Comparison of ENCODE assay signal across 1 cellular context in the genomic region with DNA sequence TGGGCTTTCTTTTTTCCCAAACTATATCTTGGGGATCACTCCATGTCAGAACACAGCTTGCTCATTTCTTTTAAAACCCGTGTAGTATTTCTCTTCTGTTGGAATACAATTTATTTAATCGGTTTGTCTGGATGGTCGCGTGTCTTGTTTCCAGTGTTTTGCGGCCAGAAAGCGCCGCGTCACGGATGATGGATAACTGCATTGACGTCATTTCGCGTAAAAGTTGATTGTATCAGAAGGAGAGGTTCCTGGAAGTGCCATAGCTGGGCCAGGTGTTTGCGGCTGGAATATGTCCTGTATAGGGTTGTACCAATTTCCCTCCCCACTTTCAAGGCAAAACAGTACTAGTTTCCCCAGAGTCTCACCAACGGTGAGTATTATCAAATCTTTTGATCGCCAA.
TF ChIP-seq lines count a peak whose summit lies in the region.

No MANE protein-coding gene starts in this region.

TF ChIP-seq in K562, 482 proteins besides CTCF, POLR2A, EP300 and RAD21 (continues in another document):
- TF ChIP-seq MAFG (tag; conservative IDR thresholded peaks at IDR 0.05) (peak; percentile 34; the same call in 1 of the 2 replicates), SMARCA4 (IDR thresholded peaks at IDR 0.05) (peak; percentile 62), ZEB2 (IDR thresholded peaks at IDR 0.05) (peak; percentile 78), GTF2F1 (IDR thresholded peaks at IDR 0.05; ENCODE audit: low read depth, low read length) (no peak), RHOXF2B (CRISPR knock-in tag; conservative IDR thresholded peaks at IDR 0.05) (no peak), CTBP1 (IDR thresholded peaks at IDR 0.05; ENCODE audit: borderline replicate concordance) (peak; percentile 73; the same call in 1 of the 2 replicates), MAZ (CRISPR knock-in tag; conservative IDR thresholded peaks at IDR 0.05 in 1 of 2, IDR thresholded peaks at IDR 0.05 in 1 of 2) (peak in 1 of 2 experiments; percentile 28; a peak in 1 of 4 replicates), EP400 (IDR thresholded peaks at IDR 0.05) (no peak), HDAC1 (IDR thresholded peaks at IDR 0.05) (no peak), ARHGAP35 (IDR thresholded peaks at IDR 0.05; ENCODE audit: partially characterized antibody) (no peak), ZKSCAN1 (IDR thresholded peaks at IDR 0.05; ENCODE audit: low read depth, low read length) (no peak), CCNT2 (IDR thresholded peaks at IDR 0.05; ENCODE audit: borderline replicate concordance, extremely low read depth, insufficient read length, low read depth, low read length) (peak; percentile 50), RNF2 (IDR thresholded peaks at IDR 0.05) (peak; percentile 48; the same call in 1 of the 2 replicates), CREB1 (IDR thresholded peaks at IDR 0.05) (peak; percentile 70; the same call in 1 of the 2 replicates), CREB1 (CRISPR knock-in tag; IDR thresholded peaks at IDR 0.05) (peak; percentile 77; the same call in 1 of the 2 replicates), NCOA1 (IDR thresholded peaks at IDR 0.05; ENCODE audit: low read depth) (peak; percentile 68; the same call in 1 of the 2 replicates), NR2C2 (CRISPR knock-in tag; IDR thresholded peaks at IDR 0.05) (no peak), NR2C2 (tag; IDR thresholded peaks at IDR 0.05) (peak; percentile 52; the same call in 1 of the 2 replicates), ETV6 (IDR thresholded peaks at IDR 0.05; ENCODE audit: borderline replicate concordance in 1 of 2, low read depth in 2 of 2, low read length in 1 of 2) (0 out of 4 replicates have a peak, but pooled peaks of 1 of the 2 experiments have one; percentile 25), ETV6 (CRISPR knock-in tag; IDR thresholded peaks at IDR 0.05; ENCODE audit: borderline replicate concordance) (no peak), TBL1XR1 (IDR thresholded peaks at IDR 0.05; ENCODE audit: low read length in 2 of 2) (peak in 1 of 2 experiments; percentile 44; a peak in 1 of 4 replicates), HDAC8 (tag; IDR thresholded peaks at IDR 0.05) (no peak), STAT5A (IDR thresholded peaks at IDR 0.05; ENCODE audit: borderline replicate concordance, low read length) (peak; percentile 39; the same call in 1 of the 2 replicates), ARID1B (IDR thresholded peaks at IDR 0.05) (peak; percentile 54; the same call in 1 of the 2 replicates), SOX6 (IDR thresholded peaks at IDR 0.05) (peak; percentile 77), XRCC5 (IDR thresholded peaks at IDR 0.05; ENCODE audit: low read depth, low read length) (no peak), JUN (IDR thresholded peaks at IDR 0.05; ENCODE audit: borderline replicate concordance, low read depth, low read length) (peak; percentile 67; the same call in 1 of the 2 replicates), JUN (CRISPR knock-in tag; IDR thresholded peaks at IDR 0.05; ENCODE audit: borderline replicate concordance) (no peak), BRD9 (IDR thresholded peaks at IDR 0.05; ENCODE audit: low read depth, partially characterized antibody) (no peak), ZNF507 (tag; conservative IDR thresholded peaks at IDR 0.05) (no peak), BACH1 (tag; IDR thresholded peaks at IDR 0.05) (peak; percentile 74; the same call in 1 of the 2 replicates), TCF7L2 (IDR thresholded peaks at IDR 0.05; ENCODE audit: low read depth, low read length) (no peak), ZNF133 (CRISPR knock-in tag; IDR thresholded peaks at IDR 0.05) (no peak), SMARCE1 (IDR thresholded peaks at IDR 0.05) (peak; percentile 64; the same call in 1 of the 2 replicates), ELF2 (CRISPR knock-in tag; IDR thresholded peaks at IDR 0.05) (no peak), FOSL1 (tag; conservative IDR thresholded peaks at IDR 0.05) (peak; percentile 49; the same call in 1 of the 2 replicates), BCL6 (CRISPR knock-in tag; IDR thresholded peaks at IDR 0.05) (0 out of 2 replicates have a peak, but pooled peaks have one; percentile 41), ATF1 (CRISPR knock-in tag; IDR thresholded peaks at IDR 0.05) (no peak), ATF1 (tag; IDR thresholded peaks at IDR 0.05) (peak; percentile 94), ZNF143 (CRISPR knock-in tag; IDR thresholded peaks at IDR 0.05) (no peak), MTA3 (IDR thresholded peaks at IDR 0.05; ENCODE audit: borderline replicate concordance) (peak; percentile 58; the same call in 1 of the 2 replicates), POLR2B (IDR thresholded peaks at IDR 0.05; ENCODE audit: low read depth, partially characterized antibody) (no peak), MEIS2 (IDR thresholded peaks at IDR 0.05; ENCODE audit: partially characterized antibody) (peak; percentile 91), NFE2 (IDR thresholded peaks at IDR 0.05; ENCODE audit: low read depth) (peak; percentile 74), CREM (IDR thresholded peaks at IDR 0.05; ENCODE audit: low read depth) (peak; percentile 94), ILK (tag; IDR thresholded peaks at IDR 0.05; ENCODE audit: borderline replicate concordance, low read depth) (no peak), ZNF766 (CRISPR knock-in tag; conservative IDR thresholded peaks at IDR 0.05) (peak; percentile 78), KDM4B (IDR thresholded peaks at IDR 0.05; ENCODE audit: borderline replicate concordance in 2 of 2, low read depth in 1 of 2) (no peak), ESRRA (IDR thresholded peaks at IDR 0.05; ENCODE audit: borderline replicate concordance, low read depth) (peak; percentile 34; the same call in 1 of the 2 replicates)
- TF ChIP-seq, protein P1, sequence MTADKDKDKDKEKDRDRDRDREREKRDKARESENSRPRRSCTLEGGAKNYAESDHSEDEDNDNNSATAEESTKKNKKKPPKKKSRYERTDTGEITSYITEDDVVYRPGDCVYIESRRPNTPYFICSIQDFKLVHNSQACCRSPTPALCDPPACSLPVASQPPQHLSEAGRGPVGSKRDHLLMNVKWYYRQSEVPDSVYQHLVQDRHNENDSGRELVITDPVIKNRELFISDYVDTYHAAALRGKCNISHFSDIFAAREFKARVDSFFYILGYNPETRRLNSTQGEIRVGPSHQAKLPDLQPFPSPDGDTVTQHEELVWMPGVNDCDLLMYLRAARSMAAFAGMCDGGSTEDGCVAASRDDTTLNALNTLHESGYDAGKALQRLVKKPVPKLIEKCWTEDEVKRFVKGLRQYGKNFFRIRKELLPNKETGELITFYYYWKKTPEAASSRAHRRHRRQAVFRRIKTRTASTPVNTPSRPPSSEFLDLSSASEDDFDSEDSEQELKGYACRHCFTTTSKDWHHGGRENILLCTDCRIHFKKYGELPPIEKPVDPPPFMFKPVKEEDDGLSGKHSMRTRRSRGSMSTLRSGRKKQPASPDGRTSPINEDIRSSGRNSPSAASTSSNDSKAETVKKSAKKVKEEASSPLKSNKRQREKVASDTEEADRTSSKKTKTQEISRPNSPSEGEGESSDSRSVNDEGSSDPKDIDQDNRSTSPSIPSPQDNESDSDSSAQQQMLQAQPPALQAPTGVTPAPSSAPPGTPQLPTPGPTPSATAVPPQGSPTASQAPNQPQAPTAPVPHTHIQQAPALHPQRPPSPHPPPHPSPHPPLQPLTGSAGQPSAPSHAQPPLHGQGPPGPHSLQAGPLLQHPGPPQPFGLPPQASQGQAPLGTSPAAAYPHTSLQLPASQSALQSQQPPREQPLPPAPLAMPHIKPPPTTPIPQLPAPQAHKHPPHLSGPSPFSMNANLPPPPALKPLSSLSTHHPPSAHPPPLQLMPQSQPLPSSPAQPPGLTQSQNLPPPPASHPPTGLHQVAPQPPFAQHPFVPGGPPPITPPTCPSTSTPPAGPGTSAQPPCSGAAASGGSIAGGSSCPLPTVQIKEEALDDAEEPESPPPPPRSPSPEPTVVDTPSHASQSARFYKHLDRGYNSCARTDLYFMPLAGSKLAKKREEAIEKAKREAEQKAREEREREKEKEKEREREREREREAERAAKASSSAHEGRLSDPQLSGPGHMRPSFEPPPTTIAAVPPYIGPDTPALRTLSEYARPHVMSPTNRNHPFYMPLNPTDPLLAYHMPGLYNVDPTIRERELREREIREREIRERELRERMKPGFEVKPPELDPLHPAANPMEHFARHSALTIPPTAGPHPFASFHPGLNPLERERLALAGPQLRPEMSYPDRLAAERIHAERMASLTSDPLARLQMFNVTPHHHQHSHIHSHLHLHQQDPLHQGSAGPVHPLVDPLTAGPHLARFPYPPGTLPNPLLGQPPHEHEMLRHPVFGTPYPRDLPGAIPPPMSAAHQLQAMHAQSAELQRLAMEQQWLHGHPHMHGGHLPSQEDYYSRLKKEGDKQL (CRISPR knock-in tag; IDR thresholded peaks at IDR 0.05; ENCODE audit: borderline replicate concordance), result no peak
- TF ChIP-seq, protein P2, sequence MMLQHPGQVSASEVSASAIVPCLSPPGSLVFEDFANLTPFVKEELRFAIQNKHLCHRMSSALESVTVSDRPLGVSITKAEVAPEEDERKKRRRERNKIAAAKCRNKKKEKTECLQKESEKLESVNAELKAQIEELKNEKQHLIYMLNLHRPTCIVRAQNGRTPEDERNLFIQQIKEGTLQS (IDR thresholded peaks at IDR 0.05), result peak; percentile 70; the same call in 1 of the 2 replicates
- TF ChIP-seq, protein P2 (CRISPR knock-in tag; conservative IDR thresholded peaks at IDR 0.05), result no peak
- TF ChIP-seq, protein P3, sequence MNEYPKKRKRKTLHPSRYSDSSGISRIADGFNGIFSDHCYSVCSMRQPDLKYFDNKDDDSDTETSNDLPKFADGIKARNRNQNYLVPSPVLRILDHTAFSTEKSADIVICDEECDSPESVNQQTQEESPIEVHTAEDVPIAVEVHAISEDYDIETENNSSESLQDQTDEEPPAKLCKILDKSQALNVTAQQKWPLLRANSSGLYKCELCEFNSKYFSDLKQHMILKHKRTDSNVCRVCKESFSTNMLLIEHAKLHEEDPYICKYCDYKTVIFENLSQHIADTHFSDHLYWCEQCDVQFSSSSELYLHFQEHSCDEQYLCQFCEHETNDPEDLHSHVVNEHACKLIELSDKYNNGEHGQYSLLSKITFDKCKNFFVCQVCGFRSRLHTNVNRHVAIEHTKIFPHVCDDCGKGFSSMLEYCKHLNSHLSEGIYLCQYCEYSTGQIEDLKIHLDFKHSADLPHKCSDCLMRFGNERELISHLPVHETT (CRISPR knock-in tag; conservative IDR thresholded peaks at IDR 0.05 in 1 of 2, IDR thresholded peaks at IDR 0.05 in 1 of 2), result peak in 1 of 2 experiments; percentile 83; a peak in 1 of 4 replicates
- TF ChIP-seq, protein P4, sequence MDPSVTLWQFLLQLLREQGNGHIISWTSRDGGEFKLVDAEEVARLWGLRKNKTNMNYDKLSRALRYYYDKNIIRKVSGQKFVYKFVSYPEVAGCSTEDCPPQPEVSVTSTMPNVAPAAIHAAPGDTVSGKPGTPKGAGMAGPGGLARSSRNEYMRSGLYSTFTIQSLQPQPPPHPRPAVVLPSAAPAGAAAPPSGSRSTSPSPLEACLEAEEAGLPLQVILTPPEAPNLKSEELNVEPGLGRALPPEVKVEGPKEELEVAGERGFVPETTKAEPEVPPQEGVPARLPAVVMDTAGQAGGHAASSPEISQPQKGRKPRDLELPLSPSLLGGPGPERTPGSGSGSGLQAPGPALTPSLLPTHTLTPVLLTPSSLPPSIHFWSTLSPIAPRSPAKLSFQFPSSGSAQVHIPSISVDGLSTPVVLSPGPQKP (CRISPR knock-in tag; IDR thresholded peaks at IDR 0.05), result no peak
- TF ChIP-seq, protein P5, sequence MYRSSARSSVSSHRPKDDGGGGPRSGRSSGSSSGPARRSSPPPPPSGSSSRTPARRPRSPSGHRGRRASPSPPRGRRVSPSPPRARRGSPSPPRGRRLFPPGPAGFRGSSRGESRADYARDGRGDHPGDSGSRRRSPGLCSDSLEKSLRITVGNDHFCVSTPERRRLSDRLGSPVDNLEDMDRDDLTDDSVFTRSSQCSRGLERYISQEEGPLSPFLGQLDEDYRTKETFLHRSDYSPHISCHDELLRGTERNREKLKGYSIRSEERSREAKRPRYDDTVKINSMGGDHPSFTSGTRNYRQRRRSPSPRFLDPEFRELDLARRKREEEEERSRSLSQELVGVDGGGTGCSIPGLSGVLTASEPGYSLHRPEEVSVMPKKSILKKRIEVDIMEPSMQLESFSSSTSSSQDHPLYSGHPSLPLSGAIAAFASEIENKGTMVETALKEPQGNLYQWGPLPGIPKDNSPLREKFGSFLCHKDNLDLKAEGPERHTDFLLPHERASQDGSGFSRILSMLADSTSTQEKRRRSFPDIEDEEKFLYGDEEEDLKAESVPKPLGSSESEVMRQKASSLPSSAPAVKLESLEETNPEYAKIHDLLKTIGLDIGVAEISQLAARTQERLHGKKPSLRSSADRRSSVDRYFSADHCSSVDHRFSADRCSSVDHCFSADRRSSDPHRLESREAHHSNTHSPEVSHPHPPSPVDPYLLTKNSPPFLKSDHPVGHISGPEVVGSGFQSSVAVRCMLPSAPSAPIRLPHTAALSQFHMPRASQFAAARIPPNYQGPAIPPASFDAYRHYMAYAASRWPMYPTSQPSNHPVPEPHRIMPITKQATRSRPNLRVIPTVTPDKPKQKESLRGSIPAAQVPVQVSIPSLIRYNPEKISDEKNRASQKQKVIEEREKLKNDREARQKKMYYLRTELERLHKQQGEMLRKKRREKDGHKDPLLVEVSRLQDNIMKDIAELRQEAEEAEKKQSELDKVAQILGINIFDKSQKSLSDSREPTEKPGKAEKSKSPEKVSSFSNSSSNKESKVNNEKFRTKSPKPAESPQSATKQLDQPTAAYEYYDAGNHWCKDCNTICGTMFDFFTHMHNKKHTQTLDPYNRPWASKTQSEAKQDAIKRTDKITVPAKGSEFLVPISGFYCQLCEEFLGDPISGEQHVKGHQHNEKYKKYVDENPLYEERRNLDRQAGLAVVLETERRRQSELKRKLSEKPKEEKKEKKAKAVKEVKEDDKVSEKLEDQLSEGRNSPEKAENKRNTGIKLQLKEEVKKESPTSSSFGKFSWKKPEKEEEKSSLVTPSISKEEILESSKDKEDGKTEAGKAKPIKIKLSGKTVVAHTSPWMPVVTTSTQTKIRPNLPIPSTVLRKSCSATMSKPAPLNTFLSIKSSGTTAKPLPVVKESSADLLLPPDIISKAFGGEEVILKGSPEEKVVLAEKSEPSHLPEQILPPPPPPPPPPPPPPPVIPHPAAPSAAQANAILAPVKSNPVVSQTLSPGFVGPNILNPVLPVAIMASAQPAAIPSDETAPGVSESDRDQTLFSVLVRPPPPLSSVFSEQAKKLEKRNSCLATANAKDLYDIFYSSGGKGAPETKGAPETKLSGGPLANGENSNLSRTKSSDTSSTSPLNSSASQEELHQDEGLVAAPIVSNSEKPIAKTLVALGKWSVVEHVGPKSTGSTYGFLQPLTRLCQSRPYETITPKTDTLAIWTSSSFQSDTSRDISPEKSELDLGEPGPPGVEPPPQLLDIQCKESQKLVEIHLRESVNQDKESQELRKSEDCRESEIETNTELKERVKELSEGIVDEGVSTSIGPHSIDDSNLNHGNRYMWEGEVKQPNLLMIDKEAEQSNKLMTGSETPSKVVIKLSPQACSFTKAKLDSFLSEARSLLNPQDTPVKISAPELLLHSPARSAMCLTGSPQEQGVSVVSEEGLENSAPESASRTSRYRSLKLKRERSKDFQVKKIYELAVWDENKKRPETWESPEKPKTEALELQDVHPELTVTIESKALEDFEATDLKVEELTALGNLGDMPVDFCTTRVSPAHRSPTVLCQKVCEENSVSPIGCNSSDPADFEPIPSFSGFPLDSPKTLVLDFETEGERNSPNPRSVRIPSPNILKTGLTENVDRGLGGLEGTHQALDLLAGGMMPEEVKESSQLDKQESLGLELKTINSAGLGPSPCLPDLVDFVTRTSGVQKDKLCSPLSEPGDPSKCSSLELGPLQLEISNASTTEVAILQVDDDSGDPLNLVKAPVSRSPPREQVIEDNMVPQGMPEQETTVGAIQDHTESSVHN (IDR thresholded peaks at IDR 0.05; ENCODE audit: borderline replicate concordance in 1 of 2, low read depth in 1 of 2), result peak in 1 of 2 experiments; percentile 44; a peak in 1 of 4 replicates
